ENCODE assay signal across 13 cellular contexts in the genomic region with DNA sequence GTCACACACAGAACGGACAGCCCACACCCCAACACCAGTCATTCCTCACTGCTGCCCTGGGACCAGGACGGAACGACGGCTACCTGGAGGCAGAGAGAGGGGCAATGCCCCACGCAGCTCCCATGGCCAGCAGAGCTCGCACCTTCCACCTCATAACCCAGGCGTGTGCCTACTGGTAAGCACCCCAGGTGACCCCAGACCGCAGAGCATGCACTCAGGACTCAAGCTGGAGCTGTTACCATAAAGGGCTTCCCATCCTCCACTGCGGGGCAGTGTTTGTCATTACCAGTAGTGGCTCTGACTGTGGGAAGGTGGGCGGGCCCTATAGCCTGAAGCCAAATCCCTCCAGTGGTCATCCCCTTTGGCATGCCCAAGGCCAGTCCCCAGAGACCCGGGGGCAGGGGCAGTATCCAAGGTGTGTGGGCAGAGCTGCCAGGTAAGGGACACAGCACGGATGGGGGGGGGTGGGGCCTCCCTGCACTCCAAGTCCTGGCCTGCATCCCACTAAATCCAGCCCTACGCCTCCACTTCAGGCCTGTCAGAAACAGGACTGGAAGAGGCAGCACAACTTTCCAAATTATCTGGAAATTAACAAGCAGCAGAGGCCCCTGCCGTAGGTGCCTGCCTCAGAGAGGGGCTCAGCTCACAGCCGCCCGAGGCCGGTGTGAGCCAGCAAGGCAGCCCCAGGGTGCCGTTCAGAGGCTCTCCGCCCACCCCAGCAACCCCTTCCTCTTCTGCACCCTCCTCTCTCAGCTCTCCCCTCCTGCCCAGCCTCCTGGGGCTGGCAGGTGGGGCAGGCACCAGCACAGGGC. TPM values are rescaled to one million over a fixed set of nuclear protein-coding genes. Genes with fewer than 3 reads are reported as not detected.
DNase-seq lines count a peak whose midpoint lies in the region; ATAC-seq and TF ChIP-seq lines count a peak whose summit lies in the region.
"Had no signal": no experiment of that assay in that cellular context is flagged by ENCODE, and none has a peak within 500 bp of the region (broad histone marks: within the 10 kb centered on the region; RNA-seq: fewer than 3 reads in every experiment).

No MANE protein-coding gene starts in this region.

- H3K27me3 Mint-ChIP-seq in WTC11 (ENCODE audit: low read depth) = no peaks in the 10 kb centered on the region

- no peaks in the 10 kb centered on the region for H3K27me3 ChIP-seq in ovary

- intact Hi-C loops in left cardiac atrium (cut with DNase I) = loop anchor here in 1 of 2 donors (10.0 kb wide), 1 partner anchor 49 kb away; no protein-coding TSS in a partner anchor
- intact Hi-C loops in ovary (cut with DNase I) = no loop called here

- H3K4me3 Mint-ChIP-seq in WTC11 = peak overlapping the region; percentile 22; the same call in 1 of the 2 replicates
- H3K4me3 Mint-ChIP-seq: CD4-positive, alpha-beta T cell; dendritic cell treated with granulocyte-macrophage colony-stimulating factor and Interleukin-4, amounts not matched to agents 40 ng/mL and 50 ng/mL, for 4 days; naive B cell had no signal

- 55 to 64% (median 62%) methylated on average over 19 of the region's 19 CpGs for WGBS in ovary, 3 donors

- no peak for TF ChIP-seq EP300 in ovary (IDR thresholded peaks at IDR 0.05)

- 0 out of 2 replicates have a peak, but pooled peaks cover 3% of the 10 kb centered on the region for H3K36me3 Mint-ChIP-seq in WTC11
- H3K36me3 Mint-ChIP-seq: naive B cell had no signal

- POLR2A ChIA-PET in WTC11 (lab: Charles Lee) = interaction anchor here (0.6 to 5.9 kb wide), 6 partner anchors 9 to 589 kb away, joined by 3 to 57 read pairs (median 6); no protein-coding TSS in a partner anchor

- no peaks in the 10 kb centered on the region for H3K36me3 ChIP-seq in ovary

- peak overlapping the region; percentile 4 to 29 for H3K27ac ChIP-seq in ovary

- H3K27ac Mint-ChIP-seq in WTC11 = peak overlapping the region; percentile 97; the same call in 1 of the 2 replicates
- H3K27ac Mint-ChIP-seq: CD4-positive, alpha-beta T cell; dendritic cell treated with granulocyte-macrophage colony-stimulating factor and Interleukin-4, amounts not matched to agents 40 ng/mL and 50 ng/mL, for 4 days; naive B cell had no signal

- TF ChIP-seq CTCF in WTC11 (IDR thresholded peaks at IDR 0.05) = no peak
- TF ChIP-seq CTCF in ovary (IDR thresholded peaks at IDR 0.05) = no peak
- TF ChIP-seq CTCF in omental fat pad (IDR thresholded peaks at IDR 0.05) = no peak

- peaks cover 43% of the 10 kb centered on the region for H3K4me1 ChIP-seq in ovary (ENCODE audit: insufficient read depth)

- no peak overlapping the region for H3K4me3 ChIP-seq in ovary

- H3K9me3 Mint-ChIP-seq in WTC11 = no peaks in the 10 kb centered on the region
- H3K9me3 Mint-ChIP-seq: CD4-positive, alpha-beta T cell; dendritic cell treated with granulocyte-macrophage colony-stimulating factor and Interleukin-4, amounts not matched to agents 40 ng/mL and 50 ng/mL, for 4 days; naive B cell had no signal

- TF ChIP-seq POLR2A in ovary (IDR thresholded peaks at IDR 0.05) = no peak

- ATAC-seq in WTC11 (no peak), left cardiac atrium (peak in 1 of 2 donors; percentile 11), omental fat pad (ENCODE audit: low FRiP score) (no peak)

- peak; percentile 12 for DNase-seq in AG08396 (ENCODE audit: low spot score)
- DNase-seq in WTC11 (ENCODE audit: low spot score) = peak; percentile 23
- DNase-seq in left cardiac atrium = peak; percentile 59
- peak in 3 of 5 donors; percentile 13 to 46 (median 46) for DNase-seq in ovary
- DNase-seq in COLO829 (ENCODE audit: low spot score) = no peak
- no peak for DNase-seq in omental fat pad (ENCODE audit: low spot score)
- no peak for DNase-seq in ureter (ENCODE audit: low spot score)
- DNase-seq in cerebellum (ENCODE audit: low spot score) = no peak
- DNase-seq: CD4-positive, alpha-beta T cell; naive B cell; NCI-H1048; RPMI8226 had no signal

- peaks cover 84% of the 10 kb centered on the region for H3K4me1 Mint-ChIP-seq in WTC11

- H3K9me3 ChIP-seq in ovary = no peaks in the 10 kb centered on the region

- CTCF ChIA-PET in WTC11 (lab: Charles Lee) = interaction anchor here (0.6 to 7.5 kb wide), 6 partner anchors 9 to 377 kb away, joined by 3 to 92 read pairs (median 6); no protein-coding TSS in a partner anchor

TF ChIP-seq in WTC11, 78 proteins besides CTCF, POLR2A, EP300 and RAD21 (continues in another document):
- TF ChIP-seq NFE2L1 (CRISPR knock-in tag; IDR thresholded peaks at IDR 0.05) (no peak), ZBTB21 (CRISPR knock-in tag; IDR thresholded peaks at IDR 0.05; ENCODE audit: borderline replicate concordance) (no peak), ZNF138 (CRISPR knock-in tag; conservative IDR thresholded peaks at IDR 0.05) (no peak), NR3C1 (CRISPR knock-in tag; conservative IDR thresholded peaks at IDR 0.05; ENCODE audit: low read depth) (no peak)
- TF ChIP-seq, protein P1, sequence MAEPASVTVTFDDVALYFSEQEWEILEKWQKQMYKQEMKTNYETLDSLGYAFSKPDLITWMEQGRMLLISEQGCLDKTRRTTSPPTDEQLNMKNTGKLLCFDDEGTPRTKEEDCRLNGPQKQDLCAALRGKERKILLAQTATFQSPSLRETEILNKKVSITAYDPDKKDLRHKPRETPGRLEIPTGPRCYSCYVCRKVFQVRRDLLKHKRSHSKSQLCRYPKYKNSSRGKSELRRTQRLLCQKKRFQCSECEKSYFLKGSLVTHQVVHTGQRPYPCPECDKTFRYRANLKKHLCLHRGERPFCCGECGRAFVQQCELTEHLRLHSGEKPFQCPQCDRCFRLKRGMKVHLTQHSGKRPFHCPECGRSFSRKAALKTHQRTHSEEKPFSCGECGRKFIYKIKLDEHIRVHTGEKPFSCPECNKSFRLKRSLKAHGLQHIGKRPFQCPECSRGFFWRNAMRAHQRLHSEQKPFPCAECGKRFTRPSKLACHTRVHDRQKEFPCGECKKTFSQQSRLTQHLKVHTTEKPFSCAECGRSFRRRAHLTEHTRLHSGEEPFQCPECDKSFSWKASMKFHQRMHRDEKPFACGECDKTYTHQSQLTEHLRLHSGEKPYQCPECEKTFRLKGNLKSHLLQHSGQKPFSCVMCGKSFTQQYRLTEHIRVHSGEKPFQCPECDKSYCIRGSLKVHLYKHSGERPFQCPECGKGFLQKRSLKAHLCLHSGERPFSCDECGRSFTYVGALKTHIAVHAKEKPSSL (CRISPR knock-in tag; conservative IDR thresholded peaks at IDR 0.05) = no peak
- TF ChIP-seq, protein P2, sequence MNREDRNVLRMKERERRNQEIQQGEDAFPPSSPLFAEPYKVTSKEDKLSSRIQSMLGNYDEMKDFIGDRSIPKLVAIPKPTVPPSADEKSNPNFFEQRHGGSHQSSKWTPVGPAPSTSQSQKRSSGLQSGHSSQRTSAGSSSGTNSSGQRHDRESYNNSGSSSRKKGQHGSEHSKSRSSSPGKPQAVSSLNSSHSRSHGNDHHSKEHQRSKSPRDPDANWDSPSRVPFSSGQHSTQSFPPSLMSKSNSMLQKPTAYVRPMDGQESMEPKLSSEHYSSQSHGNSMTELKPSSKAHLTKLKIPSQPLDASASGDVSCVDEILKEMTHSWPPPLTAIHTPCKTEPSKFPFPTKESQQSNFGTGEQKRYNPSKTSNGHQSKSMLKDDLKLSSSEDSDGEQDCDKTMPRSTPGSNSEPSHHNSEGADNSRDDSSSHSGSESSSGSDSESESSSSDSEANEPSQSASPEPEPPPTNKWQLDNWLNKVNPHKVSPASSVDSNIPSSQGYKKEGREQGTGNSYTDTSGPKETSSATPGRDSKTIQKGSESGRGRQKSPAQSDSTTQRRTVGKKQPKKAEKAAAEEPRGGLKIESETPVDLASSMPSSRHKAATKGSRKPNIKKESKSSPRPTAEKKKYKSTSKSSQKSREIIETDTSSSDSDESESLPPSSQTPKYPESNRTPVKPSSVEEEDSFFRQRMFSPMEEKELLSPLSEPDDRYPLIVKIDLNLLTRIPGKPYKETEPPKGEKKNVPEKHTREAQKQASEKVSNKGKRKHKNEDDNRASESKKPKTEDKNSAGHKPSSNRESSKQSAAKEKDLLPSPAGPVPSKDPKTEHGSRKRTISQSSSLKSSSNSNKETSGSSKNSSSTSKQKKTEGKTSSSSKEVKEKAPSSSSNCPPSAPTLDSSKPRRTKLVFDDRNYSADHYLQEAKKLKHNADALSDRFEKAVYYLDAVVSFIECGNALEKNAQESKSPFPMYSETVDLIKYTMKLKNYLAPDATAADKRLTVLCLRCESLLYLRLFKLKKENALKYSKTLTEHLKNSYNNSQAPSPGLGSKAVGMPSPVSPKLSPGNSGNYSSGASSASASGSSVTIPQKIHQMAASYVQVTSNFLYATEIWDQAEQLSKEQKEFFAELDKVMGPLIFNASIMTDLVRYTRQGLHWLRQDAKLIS (CRISPR knock-in tag; IDR thresholded peaks at IDR 0.05; ENCODE audit: borderline replicate concordance) = no peak
- TF ChIP-seq, protein P3, sequence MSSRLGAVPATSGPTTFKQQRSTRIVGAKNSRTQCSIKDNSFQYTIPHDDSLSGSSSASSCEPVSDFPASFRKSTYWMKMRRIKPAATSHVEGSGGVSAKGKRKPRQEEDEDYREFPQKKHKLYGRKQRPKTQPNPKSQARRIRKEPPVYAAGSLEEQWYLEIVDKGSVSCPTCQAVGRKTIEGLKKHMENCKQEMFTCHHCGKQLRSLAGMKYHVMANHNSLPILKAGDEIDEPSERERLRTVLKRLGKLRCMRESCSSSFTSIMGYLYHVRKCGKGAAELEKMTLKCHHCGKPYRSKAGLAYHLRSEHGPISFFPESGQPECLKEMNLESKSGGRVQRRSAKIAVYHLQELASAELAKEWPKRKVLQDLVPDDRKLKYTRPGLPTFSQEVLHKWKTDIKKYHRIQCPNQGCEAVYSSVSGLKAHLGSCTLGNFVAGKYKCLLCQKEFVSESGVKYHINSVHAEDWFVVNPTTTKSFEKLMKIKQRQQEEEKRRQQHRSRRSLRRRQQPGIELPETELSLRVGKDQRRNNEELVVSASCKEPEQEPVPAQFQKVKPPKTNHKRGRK (CRISPR knock-in tag; IDR thresholded peaks at IDR 0.05; ENCODE audit: borderline replicate concordance) = no peak

RNA-seq across cellular contexts. Expression of a gene that starts 4.8 kb away (rescaled TPM):
- total RNA-seq in WTC11 (2021) (87.3 to 95.6 TPM (median 88.6 TPM) in 3 replicates), left cardiac atrium (10 to 100 TPM; 46.5 to 65.9 TPM), ovary (10 to 100 TPM; 22.2 to 90.2 (median 47.4) TPM), omental fat pad (10 to 100 TPM; 30.1 to 98.0 (median 38.0) TPM), ureter (81.8 TPM), cerebellum (24.5 TPM)
- polyA plus RNA-seq in ovary = 10 to 100 TPM in 1 of 2 donors, 1 to 10 TPM in 1; 2.4 to 30.3 TPM

RNA-seq across cellular contexts. Expression of a gene that starts 37.5 kb away (rescaled TPM):
- total RNA-seq in WTC11 (2021) (3.9 to 5.7 TPM (median 5.7 TPM) in 3 replicates), left cardiac atrium (1 to 10 TPM in 1 of 2 donors, under 1 TPM in 1; 0.39 to 1.4 TPM), ovary (10 to 100 TPM in 2 of 7 donors, 1 to 10 TPM in 1, under 1 TPM in 2, not detected in 2; 0.67 to 14.7 (median 3.1) TPM), omental fat pad (under 1 TPM in 1 of 4 donors, not detected in 3; 0.69 TPM), ureter (not detected), cerebellum (not detected)
- not detected for polyA plus RNA-seq in ovary
- total RNA-seq: CD4-positive, alpha-beta T cell had no signal

RNA-seq across cellular contexts. Expression of a gene that starts 49.3 kb away (rescaled TPM):
- total RNA-seq in WTC11 (2021) (5.8 to 11.8 TPM (median 6.8 TPM) in 3 replicates), left cardiac atrium (not detected), ovary (10 to 100 TPM in 2 of 7 donors, 1 to 10 TPM in 1, under 1 TPM in 1, not detected in 3; 0.62 to 28.7 (median 11.6) TPM), omental fat pad (not detected), ureter (not detected), cerebellum (not detected)
- 1 to 10 TPM in 1 of 2 donors, not detected in 1; 1.1 TPM for polyA plus RNA-seq in ovary
- total RNA-seq: CD4-positive, alpha-beta T cell had no signal

Comparison
In these comparisons a context has a peak if more than half of its experiments do, and no peak if none do; other contexts are left out.
1. DNase-seq: peak in AG08396 (single experiment), WTC11 (single experiment), left cardiac atrium (single experiment) and ovary (3 of 5); none in COLO829 (single experiment), omental fat pad (single experiment), ureter (single experiment) and cerebellum (single experiment).